ENCODE assay signal across 8 cellular contexts in genomic region chr2:77190721-77191346, GRCh38.
"Had no signal": no experiment of that assay in that cellular context is flagged by ENCODE, and none has a peak within 500 bp of the region (broad histone marks: within the 10 kb centered on the region; RNA-seq: fewer than 3 reads in every experiment).

No MANE protein-coding gene starts in this region.

- H3K4me3 ChIP-seq: GM23248, HAP-1 had no signal

- H2AFZ ChIP-seq: GM23248 had no signal

- ATAC-seq: HCT116 had no signal

- DNase-seq: GM23248, GOT3, H7, HFFc6, IMR-90 had no signal

- H3K27ac ChIP-seq: GM23248, HL-60 had no signal

- H3K9me3 ChIP-seq: HAP-1 had no signal

- H3K9ac ChIP-seq: GM23248 had no signal

- H3K4me1 ChIP-seq: HAP-1 had no signal

- H3K36me3 ChIP-seq: HAP-1 had no signal
